16 cellular contexts compared by ENCODE assay signal in genomic region chr3:49100046-49100615, GRCh38. TPM values are rescaled to one million over a fixed set of nuclear protein-coding genes. Genes with fewer than 3 reads are reported as not detected.
"Had no signal": no experiment of that assay in that cellular context is flagged by ENCODE, and none has a peak within 500 bp of the region (broad histone marks: within the 10 kb centered on the region; RNA-seq: fewer than 3 reads in every experiment).

No MANE protein-coding gene starts in this region.

- H3K9me3 Mint-ChIP-seq: activated naive CD8-positive, alpha-beta T cell treated with anti-CD3 and anti-CD28 coated beads for 36 hours; activated T-helper 1 cell treated with anti-CD3 and anti-CD28 coated beads, Interleukin-12 subunit alpha, Interleukin-12 subunit beta, Interleukin-2, Interleukin-4 antibody, amounts not matched to agents 30 ng/mL and 10 ng/mL and 1 ng/mL, durations not matched to agents 14 hours and 24 hours and 36 hours; effector memory CD8-positive, alpha-beta T cell had no signal

- H3K27ac Mint-ChIP-seq: activated naive CD8-positive, alpha-beta T cell treated with anti-CD3 and anti-CD28 coated beads for 36 hours; activated T-helper 1 cell treated with anti-CD3 and anti-CD28 coated beads, Interleukin-12 subunit alpha, Interleukin-12 subunit beta, Interleukin-2, Interleukin-4 antibody, amounts not matched to agents 30 ng/mL and 10 ng/mL and 1 ng/mL, durations not matched to agents 14 hours and 24 hours and 36 hours; effector memory CD8-positive, alpha-beta T cell had no signal

- H3K4me3 ChIP-seq: cardiac muscle cell, psoas muscle, stomach had no signal

- H3K27ac ChIP-seq: cardiac muscle cell, psoas muscle, stomach, WERI-Rb-1 had no signal

- H3K9me3 ChIP-seq: psoas muscle, stomach had no signal

- H3K27me3 ChIP-seq: cardiac muscle cell, stomach had no signal

- FAIRE-seq: islet of Langerhans had no signal

- H3K4me3 Mint-ChIP-seq: activated naive CD8-positive, alpha-beta T cell treated with anti-CD3 and anti-CD28 coated beads for 36 hours; activated T-helper 1 cell treated with anti-CD3 and anti-CD28 coated beads, Interleukin-12 subunit alpha, Interleukin-12 subunit beta, Interleukin-2, Interleukin-4 antibody, amounts not matched to agents 30 ng/mL and 10 ng/mL and 1 ng/mL, durations not matched to agents 14 hours and 24 hours and 36 hours; effector memory CD8-positive, alpha-beta T cell had no signal

- H3K27me3 Mint-ChIP-seq: activated naive CD8-positive, alpha-beta T cell treated with anti-CD3 and anti-CD28 coated beads for 36 hours; effector memory CD8-positive, alpha-beta T cell had no signal

- ATAC-seq: effector memory CD8-positive, alpha-beta T cell; psoas muscle; right cardiac atrium had no signal

- DNase-seq: activated CD4-positive, alpha-beta T cell treated with anti-CD3 and anti-CD28 coated beads for 1 hour; activated gamma-delta T cell treated with Interleukin-2 at 50 U/mL for 16 hours; activated naive CD8-positive, alpha-beta T cell treated with anti-CD3 and anti-CD28 coated beads for 36 hours; activated T-cell treated with anti-CD3 and anti-CD28 coated beads for 4 hours; amniotic stem cell; effector memory CD8-positive, alpha-beta T cell; foreskin fibroblast; stomach; trophoblast cell; WERI-Rb-1 had no signal

RNA-seq across cellular contexts. Expression of gene LAMB2, which starts 32.7 kb away (rescaled TPM):
- total RNA-seq: activated naive CD8-positive, alpha-beta T cell treated with anti-CD3 and anti-CD28 coated beads for 36 hours; activated T-helper 1 cell treated with anti-CD3 and anti-CD28 coated beads, Interleukin-12 subunit alpha, Interleukin-12 subunit beta, Interleukin-2, Interleukin-4 antibody, amounts not matched to agents 30 ng/mL and 10 ng/mL and 1 ng/mL, durations not matched to agents 14 hours and 24 hours and 36 hours; T-helper 2 cell treated with Interferon-gamma antibody and Interleukin-4, amounts not matched to agents 100 ng/mL and 5 ng/mL, for 36 hours had no signal
